In the genomic region with DNA sequence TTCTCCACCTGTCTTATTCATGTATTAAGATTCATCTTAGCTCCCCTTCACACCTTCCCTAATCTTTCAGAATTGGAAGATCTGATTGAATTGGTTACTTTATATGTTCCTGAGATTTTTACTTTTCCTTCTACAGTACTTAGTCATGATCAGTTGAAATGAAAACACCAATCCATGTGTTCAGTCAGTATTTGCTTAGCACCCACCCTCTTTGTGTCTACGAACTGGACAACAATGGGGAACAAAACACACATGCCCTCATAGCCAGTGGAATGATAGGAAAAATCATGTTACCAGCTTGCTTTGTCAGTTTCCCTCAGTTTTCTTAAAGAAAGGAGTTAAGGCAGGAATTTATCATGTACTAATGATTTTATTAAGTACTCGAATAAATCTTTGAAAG, we compare ENCODE assay signal across 9 cellular contexts. TPM values are rescaled to one million over a fixed set of nuclear protein-coding genes. Genes with fewer than 3 reads are reported as not detected.
DNase-seq lines count a peak whose midpoint lies in the region; ATAC-seq and TF ChIP-seq lines count a peak whose summit lies in the region.
"Had no signal": no experiment of that assay in that cellular context is flagged by ENCODE, and none has a peak within 500 bp of the region (broad histone marks: within the 10 kb centered on the region; RNA-seq: fewer than 3 reads in every experiment).

No MANE protein-coding gene starts in this region.

- no peak overlapping the region for H2BK120ac ChIP-seq in H9 (ENCODE audit: low read depth, low read length, poor library complexity, severe bottlenecking)

- no peak overlapping the region for H2BK15ac ChIP-seq in H9 (ENCODE audit: low read depth, low read length)

- H3K79me2 ChIP-seq in H9 (ENCODE audit: insufficient read depth, low read length), result peaks cover 30% of the 10 kb centered on the region; the same call in 1 of the 2 replicates

- no peak for TF ChIP-seq CTCF in BE2C (IDR thresholded peaks at IDR 0.05; ENCODE audit: low read depth, low read length)
- TF ChIP-seq CTCF in H9 (conservative IDR thresholded peaks at IDR 0.05), result no peak
- TF ChIP-seq CTCF in foreskin keratinocyte (conservative IDR thresholded peaks at IDR 0.05), result no peak
- TF ChIP-seq CTCF in GM20000 (IDR thresholded peaks at IDR 0.05; ENCODE audit: extremely low read depth, missing control alignments), result no peak
- no peak for TF ChIP-seq CTCF in esophagus squamous epithelium (IDR thresholded peaks at IDR 0.05)

- H2BK12ac ChIP-seq in H9 (ENCODE audit: insufficient read length, low read depth, low read length), result no peak overlapping the region

- H4K5ac ChIP-seq in H9 (ENCODE audit: insufficient read length, low read depth, low read length), result no peak overlapping the region

- H3K79me1 ChIP-seq in H9 (ENCODE audit: insufficient read depth, low read depth, low read length, poor library complexity, severe bottlenecking), result peaks cover 6% of the 10 kb centered on the region

- no peak overlapping the region for H3K27ac ChIP-seq in H9 (ENCODE audit: insufficient read length, low read depth, low read length)
- peak overlapping the region; percentile 59 for H3K27ac ChIP-seq in foreskin keratinocyte
- H3K27ac ChIP-seq in esophagus squamous epithelium, result peak overlapping the region in 2 of 4 donors; percentile 97 to 100

- in situ Hi-C loops in G401 (cut with HindIII; ENCODE audit: low sequenced_read_pairs), result no loop called here

- peaks cover 14 to 21% of the 10 kb centered on the region in 2 experiments for H3K4me1 Mint-ChIP-seq in H9
- peaks cover 25% of the 10 kb centered on the region for H3K4me1 Mint-ChIP-seq in activated CD4-positive, alpha-beta memory T cell treated with anti-CD3 and anti-CD28 coated beads for 36 hours (ENCODE audit: low read depth)

- no peaks in the 10 kb centered on the region for H3K27me3 Mint-ChIP-seq in H9 (ENCODE audit: low read depth)
- H3K27me3 Mint-ChIP-seq in activated CD4-positive, alpha-beta memory T cell treated with anti-CD3 and anti-CD28 coated beads for 36 hours, result no peaks in the 10 kb centered on the region

- H3K23ac ChIP-seq in H9 (ENCODE audit: insufficient read length, low read depth, low read length), result no peak overlapping the region

- H2BK5ac ChIP-seq in H9 (ENCODE audit: insufficient read length, low read length), result no peak overlapping the region

- H3K23me2 ChIP-seq in H9 (ENCODE audit: insufficient read length, low read depth, low read length, poor library complexity, severe bottlenecking), result peaks cover 3% of the 10 kb centered on the region

- no peaks in the 10 kb centered on the region for H4K20me1 ChIP-seq in H9 (ENCODE audit: control insufficient read depth, insufficient read depth, insufficient read length)

- no peak overlapping the region for H4K8ac ChIP-seq in H9 (replicated peaks; ENCODE audit: insufficient read length, low read depth, low read length)

- H2BK20ac ChIP-seq in H9 (ENCODE audit: low read depth, low read length, poor library complexity, severe bottlenecking), result no peak overlapping the region

- peak overlapping the region; percentile 76 for H3K9ac ChIP-seq in H9 (ENCODE audit: extremely low read depth, insufficient read length, low read length)

- H3K4me1 ChIP-seq in BE2C (no peaks in the 10 kb centered on the region; the same call in 1 of the 2 replicates), H9 (ENCODE audit: insufficient read depth, low read length) (no peaks in the 10 kb centered on the region), foreskin keratinocyte (peaks cover 15% of the 10 kb centered on the region), esophagus squamous epithelium (peaks cover 10 to 36% (median 12%) of the 10 kb centered on the region in 3 donors)

- intact Hi-C loops in activated CD4-positive, alpha-beta memory T cell treated with anti-CD3 and anti-CD28 coated beads for 36 hours (cut with micrococcal nuclease), result loop anchor here (5.0 to 10.0 kb wide), 4 partner anchors 672 to 1178 kb away; no protein-coding TSS in a partner anchor
- intact Hi-C loops in esophagus squamous epithelium (cut with DNase I), result no loop called here

- H3K4ac ChIP-seq in H9 (ENCODE audit: low read depth, low read length), result no peak overlapping the region

- peaks cover 17% of the 10 kb centered on the region for H3K36me3 ChIP-seq in BE2C
- peaks cover 0 to 39% (median 4%) of the 10 kb centered on the region in 3 donors for H3K36me3 ChIP-seq in esophagus squamous epithelium

- peak overlapping the region; percentile 91 for H3K4me3 ChIP-seq in BE2C (ENCODE audit: low read depth, low read length)
- no peak overlapping the region for H3K4me3 ChIP-seq in esophagus squamous epithelium

- TF ChIP-seq POLR2A in esophagus squamous epithelium (IDR thresholded peaks at IDR 0.05), result no peak

- H3K9me3 ChIP-seq in BE2C (no peaks in the 10 kb centered on the region), H9 (ENCODE audit: control insufficient read depth, low read depth, low read length) (no peaks in the 10 kb centered on the region), esophagus squamous epithelium (no peaks in the 10 kb centered on the region)

- H3K36me3 Mint-ChIP-seq in H9 (ENCODE audit: insufficient read depth in 1 of 3, low read depth in 3 of 3), result peaks cover 38 to 54% (median 50%) of the 10 kb centered on the region in 3 experiments; a peak in 6 of 7 replicates
- peaks cover 63% of the 10 kb centered on the region for H3K36me3 Mint-ChIP-seq in activated CD4-positive, alpha-beta memory T cell treated with anti-CD3 and anti-CD28 coated beads for 36 hours

- ATAC-seq in foreskin keratinocyte (no peak), HG03439 (IDR thresholded peaks at IDR 0.05; ENCODE audit: unreplicated experiment) (no peak)

- POLR2A ChIA-PET in activated CD4-positive, alpha-beta memory T cell treated with anti-CD3 and anti-CD28 coated beads for 36 hours (lab: Charles Lee), result interaction anchor here (3.7 kb wide), 1 partner anchor 86 kb away, joined by 30 read pairs; no protein-coding TSS in a partner anchor

- DNase-seq in BE2C (no peak), H9 (no peak), foreskin keratinocyte (no peak), G401 (ENCODE audit: low spot score) (no peak), GM20000 (ENCODE audit: low spot score) (no peak), esophagus squamous epithelium (lab: John Stamatoyannopoulos, UW) (no peak)
- no peak for DNase-seq in activated CD4-positive, alpha-beta memory T cell treated with anti-CD3 and anti-CD28 coated beads for 36 hours
- DNase-seq: NK-92 treated with Interleukin-12 subunit alpha and Interleukin-12 subunit beta, amount 100 ng/mL, for 24 hours had no signal

- H3K4me2 ChIP-seq in H9 (ENCODE audit: insufficient read depth, insufficient read length, low read length), result peak overlapping the region; percentile 77

- no peaks in the 10 kb centered on the region for H3K27me3 ChIP-seq in BE2C
- no peaks in the 10 kb centered on the region for H3K27me3 ChIP-seq in H9 (ENCODE audit: insufficient read depth, low read length)
- H3K27me3 ChIP-seq in foreskin keratinocyte, result no peaks in the 10 kb centered on the region
- no peaks in the 10 kb centered on the region for H3K27me3 ChIP-seq in esophagus squamous epithelium

- no CpG with 5 or more reads among the region's 2 CpGs for WGBS in H9 (ENCODE audit: extremely low coverage, insufficient read length, low lambda C conversion rate)
- WGBS in esophagus squamous epithelium, 2 donors, result 51 to 68% methylated on average over 2 of the region's 2 CpGs

- no peak overlapping the region for H3K56ac ChIP-seq in H9 (ENCODE audit: insufficient read length, low read depth, low read length)

- no peak overlapping the region for H4K91ac ChIP-seq in H9 (ENCODE audit: insufficient read length, low read depth, low read length)

- H3K27ac Mint-ChIP-seq in H9, result peak overlapping the region in 2 of 3 experiments; percentile 41 to 91; a peak in 5 of 7 replicates
- peak overlapping the region; percentile 83 for H3K27ac Mint-ChIP-seq in activated CD4-positive, alpha-beta memory T cell treated with anti-CD3 and anti-CD28 coated beads for 36 hours

- no peak overlapping the region for H2AK5ac ChIP-seq in H9 (ENCODE audit: insufficient read length, low read length)

- CTCF ChIA-PET in activated CD4-positive, alpha-beta memory T cell treated with anti-CD3 and anti-CD28 coated beads for 36 hours (lab: Charles Lee), result interaction anchor here (0.7 to 1.1 kb wide), 2 partner anchors 41 to 96 kb away, joined by 3 read pairs; no protein-coding TSS in a partner anchor

- H3K4me3 Mint-ChIP-seq in H9, result peak overlapping the region; percentile 96 to 100
- H3K4me3 Mint-ChIP-seq in activated CD4-positive, alpha-beta memory T cell treated with anti-CD3 and anti-CD28 coated beads for 36 hours, result peak overlapping the region; percentile 97

- H2AFZ ChIP-seq in H9 (ENCODE audit: low read length), result no peak overlapping the region

- no peak overlapping the region for H3T11ph ChIP-seq in H9 (ENCODE audit: low read length)

- H3K18ac ChIP-seq in H9 (ENCODE audit: insufficient read length, low read depth, low read length), result no peak overlapping the region

- H3K9me3 Mint-ChIP-seq in H9, result peaks cover 0 to 8% of the 10 kb centered on the region in 2 experiments; a peak in 3 of 5 replicates
- H3K9me3 Mint-ChIP-seq in activated CD4-positive, alpha-beta memory T cell treated with anti-CD3 and anti-CD28 coated beads for 36 hours, result no peaks in the 10 kb centered on the region

- H3K14ac ChIP-seq in H9 (ENCODE audit: insufficient read depth, low read length), result no peak overlapping the region

RNA-seq across cellular contexts. Expression of a gene that starts 2.0 kb away (rescaled TPM):
- polyA plus RNA-seq in BE2C (2012; ENCODE audit: insufficient read depth, insufficient read length, low read depth), result 5.5 TPM
- total RNA-seq in H9 (2021) (35.0 and 37.1 TPM in 2 replicates), foreskin keratinocyte (31.6 and 43.7 TPM in 2 replicates), esophagus squamous epithelium (10 to 100 TPM in 1 of 4 donors, 1 to 10 TPM in 3; 3.8 to 13.8 (median 7.5) TPM)
- 10 to 100 TPM; 44.2 to 50.4 TPM for total RNA-seq in activated CD4-positive, alpha-beta memory T cell treated with anti-CD3 and anti-CD28 coated beads for 36 hours
- 11.5 and 18.0 TPM in 2 replicates for polyA plus RNA-seq in foreskin keratinocyte
- 19.0 and 27.4 TPM in 2 replicates for total RNA-seq in G401 (2014; rRNA removed; shearing (Covaris generic))

RNA-seq across cellular contexts. Expression of a gene that starts 3.0 kb away (rescaled TPM):
- 79.8 TPM for polyA plus RNA-seq in BE2C (2012; ENCODE audit: insufficient read depth, insufficient read length, low read depth)
- total RNA-seq in H9 (2021), result 111 and 122 TPM in 2 replicates
- total RNA-seq in activated CD4-positive, alpha-beta memory T cell treated with anti-CD3 and anti-CD28 coated beads for 36 hours, result 100 to 1,000 TPM; 115 to 119 TPM
- 106 and 108 TPM in 2 replicates for total RNA-seq in foreskin keratinocyte
- 39.6 and 47.5 TPM in 2 replicates for polyA plus RNA-seq in foreskin keratinocyte
- total RNA-seq in G401 (2014; rRNA removed; shearing (Covaris generic)), result 77.0 and 109 TPM in 2 replicates
- total RNA-seq in esophagus squamous epithelium, result 10 to 100 TPM; 45.1 to 78.5 (median 67.3) TPM

RNA-seq across cellular contexts. Expression of a gene that starts 56.9 kb away (rescaled TPM):
- polyA plus RNA-seq in BE2C (2012; ENCODE audit: insufficient read depth, insufficient read length, low read depth), result 1.7 TPM
- total RNA-seq in H9 (2021) (9.3 and 9.4 TPM in 2 replicates), foreskin keratinocyte (7.9 and 8.3 TPM in 2 replicates), esophagus squamous epithelium (1 to 10 TPM; 2.5 to 6.9 (median 5.0) TPM)
- total RNA-seq in activated CD4-positive, alpha-beta memory T cell treated with anti-CD3 and anti-CD28 coated beads for 36 hours, result 1 to 10 TPM; 6.7 to 7.1 TPM
- polyA plus RNA-seq in foreskin keratinocyte, result 1.9 and 2.3 TPM in 2 replicates
- 6.3 and 8.5 TPM in 2 replicates for total RNA-seq in G401 (2014; rRNA removed; shearing (Covaris generic))
